28 cellular contexts compared by ENCODE assay signal in genomic region chr1:202857136-202857610, GRCh38. TPM values are rescaled to one million over a fixed set of nuclear protein-coding genes. Genes with fewer than 3 reads are reported as not detected.
DNase-seq lines count a peak whose midpoint lies in the region; ATAC-seq, FAIRE-seq and TF ChIP-seq lines count a peak whose summit lies in the region.
"Had no signal": no experiment of that assay in that cellular context is flagged by ENCODE, and none has a peak within 500 bp of the region (broad histone marks: within the 10 kb centered on the region; RNA-seq: fewer than 3 reads in every experiment).

No MANE protein-coding gene starts in this region.

- POLR2A ChIA-PET in Caco-2 (lab: Charles Lee) = interaction anchor here (0.6 kb wide), 1 partner anchor 98 kb away, joined by 3 read pairs; no protein-coding TSS in a partner anchor

- peaks cover 14% of the 10 kb centered on the region for H3K36me3 ChIP-seq in Caco-2 (ENCODE audit: control insufficient read depth, insufficient read depth, low read length)
- no peaks in the 10 kb centered on the region for H3K36me3 ChIP-seq in mucosa of descending colon (ENCODE audit: low read depth)
- H3K36me3 ChIP-seq in small intestine (ENCODE audit: control insufficient read depth in 2 of 2, insufficient read depth in 2 of 2, low read length in 2 of 2) = no peaks in the 10 kb centered on the region
- H3K36me3 ChIP-seq: SJSA1 had no signal

- no peak for TF ChIP-seq CTCF in Caco-2 (IDR thresholded peaks at IDR 0.05; ENCODE audit: insufficient read depth in 1 of 2, low read depth in 1 of 2, low read length in 1 of 2, severe bottlenecking in 1 of 2, unreplicated experiment in 1 of 2)
- no peak for TF ChIP-seq CTCF in mucosa of descending colon (IDR thresholded peaks at IDR 0.05)
- no peak for TF ChIP-seq CTCF in lower leg skin (IDR thresholded peaks at IDR 0.05)

- H3K4me1 Mint-ChIP-seq in Caco-2 (ENCODE audit: low read depth, unreplicated experiment) = peaks cover 22% of the 10 kb centered on the region

- CTCF ChIA-PET in Caco-2 (lab: Charles Lee) = interaction anchor here (0.7 kb wide), 1 partner anchor 10 kb away, joined by 4 read pairs; no protein-coding TSS in a partner anchor

- FAIRE-seq in small intestine (lab: Jason Lieb, UNC) = no peak
- FAIRE-seq: GM12878, H1 had no signal

- peaks cover 50% of the 10 kb centered on the region for H3K4me1 ChIP-seq in Caco-2
- peaks cover 33% of the 10 kb centered on the region for H3K4me1 ChIP-seq in mucosa of descending colon (ENCODE audit: low read depth)
- peaks cover 0 to 4% of the 10 kb centered on the region in 2 donors for H3K4me1 ChIP-seq in small intestine (ENCODE audit: control insufficient read depth in 2 of 2, insufficient read depth in 1 of 2, low read depth in 1 of 2, low read length in 1 of 2)

- TF ChIP-seq POLR2A in lower leg skin (IDR thresholded peaks at IDR 0.05) = no peak

- no TSS peak for BruUV-seq in Caco-2 (replicated peaks; lab: Mats Ljungman, UMichigan)

- ATAC-seq in left colon (peak; percentile 47), mucosa of descending colon (peak; percentile 12)
- ATAC-seq: GM12878 had no signal

- H3K27ac Mint-ChIP-seq in Caco-2 (ENCODE audit: unreplicated experiment) = peak overlapping the region; percentile 59
- H3K27ac Mint-ChIP-seq: CD4-positive, alpha-beta T cell had no signal

- H3K4me3 Mint-ChIP-seq in Caco-2 (ENCODE audit: unreplicated experiment) = peak overlapping the region; percentile 22
- H3K4me3 Mint-ChIP-seq: CD4-positive, alpha-beta T cell had no signal

- H3K27ac ChIP-seq in small intestine (ENCODE audit: low read depth in 1 of 2, low read length in 1 of 2) = peak overlapping the region in 1 of 2 donors; percentile 0
- H3K27ac ChIP-seq: SJSA1 had no signal

- intact Hi-C loops in Caco-2 (cut with micrococcal nuclease; ENCODE audit: unreplicated experiment) (no loop called here), left colon (cut with DNase I, micrococcal nuclease) (no loop called here), mucosa of descending colon (cut with DNase I, micrococcal nuclease) (no loop called here), lower leg skin (cut with DNase I; ENCODE audit: low total_unique reads) (no loop called here)

- H3K4me3 ChIP-seq in Caco-2 (ENCODE audit: low read depth, low read length) = no peak overlapping the region
- no peak overlapping the region for H3K4me3 ChIP-seq in mucosa of descending colon
- H3K4me3 ChIP-seq in small intestine (ENCODE audit: low read depth in 1 of 2, low read length in 2 of 2) = no peak overlapping the region
- H3K4me3 ChIP-seq in lower leg skin (ENCODE audit: low read depth, poor library complexity, severe bottlenecking) = no peak overlapping the region
- H3K4me3 ChIP-seq: GM12878, SJSA1 had no signal

- DNase-seq in Caco-2 (peak; percentile 25 to 56), left colon (peak; percentile 39 to 46), mucosa of descending colon (peak in 2 of 3 donors; percentile 55 to 70), small intestine (peak; percentile 87), lower leg skin (ENCODE audit: low spot score in 2 of 2) (no peak), NCI-H187 (lab: John Stamatoyannopoulos, UW) (no peak), NK-92 (lab: John Stamatoyannopoulos, UW; ENCODE audit: unreplicated experiment) (no peak)
- DNase-seq in central memory CD4-positive, alpha-beta T cell = no peak
- DNase-seq: CD4-positive, alpha-beta T cell; COR-L47; DMS79; EL; GDM1; HCEC 1CT; KBM-7; NCI-H1105 treated with DMSO at 0.1 percent for 48 hours; NCI-H146; NCI-H2029; NCI-H446 treated with DMSO at 0.1 percent for 48 hours; NCI-H526 treated with DMSO at 0.1 percent for 48 hours; Right ventricle myocardium superior; RPMI8226 had no signal

- H3K9me3 ChIP-seq in Caco-2 (no peaks in the 10 kb centered on the region), mucosa of descending colon (no peaks in the 10 kb centered on the region), small intestine (ENCODE audit: control insufficient read depth, low read depth) (no peaks in the 10 kb centered on the region)
- H3K9me3 ChIP-seq: SJSA1 had no signal

- H3K27me3 ChIP-seq in Caco-2 (replicated peaks; ENCODE audit: control insufficient read depth, insufficient read depth, low read length) (no peaks in the 10 kb centered on the region), small intestine (ENCODE audit: control insufficient read depth in 2 of 2, insufficient read depth in 2 of 2, low read length in 2 of 2) (no peaks in the 10 kb centered on the region)
- H3K27me3 ChIP-seq: SJSA1 had no signal

- H3K27me3 Mint-ChIP-seq in Caco-2 (ENCODE audit: insufficient read depth, unreplicated experiment) = no peaks in the 10 kb centered on the region

- peaks cover 72% of the 10 kb centered on the region for H3K36me3 Mint-ChIP-seq in Caco-2 (ENCODE audit: insufficient read depth, unreplicated experiment)

- no peaks in the 10 kb centered on the region for H3K9me3 Mint-ChIP-seq in Caco-2 (ENCODE audit: unreplicated experiment)
- H3K9me3 Mint-ChIP-seq: CD4-positive, alpha-beta T cell had no signal

- 11 to 44% (median 34%) methylated on average over 4 of the region's 4 CpGs for WGBS in small intestine, 3 donors
- WGBS in lower leg skin, 2 donors = 65 to 86% methylated on average over 4 of the region's 4 CpGs

RNA-seq across cellular contexts. Expression of gene RABIF, which starts 31.8 kb away (rescaled TPM):
- 9.2 and 9.6 TPM in 2 replicates for total RNA-seq in Caco-2 (2022)
- total RNA-seq in left colon = 10 to 100 TPM; 12.0 to 14.3 TPM
- 10 to 100 TPM; 11.7 to 14.7 (median 11.9) TPM for total RNA-seq in mucosa of descending colon
- polyA plus RNA-seq in small intestine = 10 to 100 TPM in 2 of 3 donors, 1 to 10 TPM in 1; 7.8 to 11.2 (median 10.3) TPM
- total RNA-seq in lower leg skin = 1 to 10 TPM; 4.0 to 7.9 (median 5.9) TPM

RNA-seq across cellular contexts. Expression of gene PCAT6, which starts 46.4 kb away (rescaled TPM):
- total RNA-seq in Caco-2 (2022) (1.4 TPM in 1 of 2 replicates, not detected in the other), left colon (1 to 10 TPM; 1.2 to 1.4 TPM), mucosa of descending colon (1 to 10 TPM in 2 of 3 donors, under 1 TPM in 1; 0.69 to 1.3 (median 1.0) TPM), lower leg skin (1 to 10 TPM; 3.4 to 5.1 (median 4.3) TPM)
- 1 to 10 TPM; 1.2 to 1.6 (median 1.6) TPM for polyA plus RNA-seq in small intestine
- total RNA-seq: A172, HT1080, LHCN-M2, SJSA1 had no signal

RNA-seq across cellular contexts. Expression of gene KDM5B, which starts 49.0 kb away (rescaled TPM):
- total RNA-seq in Caco-2 (2022) = 62.7 and 67.5 TPM in 2 replicates
- total RNA-seq in left colon = 10 to 100 TPM; 63.1 to 65.5 TPM
- 10 to 100 TPM; 64.7 to 92.7 (median 68.1) TPM for total RNA-seq in mucosa of descending colon
- 1 to 10 TPM; 5.7 to 9.2 (median 9.1) TPM for polyA plus RNA-seq in small intestine
- 100 to 1,000 TPM in 2 of 4 donors, 10 to 100 TPM in 2; 74.2 to 113 (median 89.2) TPM for total RNA-seq in lower leg skin

Comparison
In these comparisons a context has a peak if more than half of its experiments do, and no peak if none do; other contexts are left out.
1. DNase-seq: peak in Caco-2 (2 of 2), left colon (2 of 2), mucosa of descending colon (2 of 3) and small intestine (single experiment); none in central memory CD4-positive, alpha-beta T cell (single experiment), lower leg skin (0 of 2), NCI-H187 (0 of 2) and NK-92 (single experiment).